In genomic region chr16:9061358-9061813, GRCh38 we compare ENCODE assay signal across 7 cellular contexts. TPM values are rescaled to one million over a fixed set of nuclear protein-coding genes. Genes with fewer than 3 reads are reported as not detected.
DNase-seq lines count a peak whose midpoint lies in the region; ATAC-seq and TF ChIP-seq lines count a peak whose summit lies in the region.

No MANE protein-coding gene starts in this region.

- no peaks in the 10 kb centered on the region for H3K27me3 Mint-ChIP-seq in activated T-helper 17 cell treated with anti-CD3 and anti-CD28 coated beads, Interleukin-2, amount 50 U/mL, for 72 hours
- no peaks in the 10 kb centered on the region for H3K27me3 Mint-ChIP-seq in type B pancreatic cell

- ATAC-seq in GM21447 (IDR thresholded peaks at IDR 0.05; ENCODE audit: unreplicated experiment) (peak; percentile 81), HG03565 (IDR thresholded peaks at IDR 0.05; ENCODE audit: unreplicated experiment) (peak; percentile 48), HG03196 (IDR thresholded peaks at IDR 0.05; ENCODE audit: unreplicated experiment) (no peak), GM18861 (IDR thresholded peaks at IDR 0.05; ENCODE audit: unreplicated experiment) (no peak)
- no peak for ATAC-seq in activated T-helper 17 cell treated with anti-CD3 and anti-CD28 coated beads, Interleukin-2, amount 50 U/mL, for 72 hours (replicated peaks)

- H3K9me3 Mint-ChIP-seq in activated T-helper 17 cell treated with anti-CD3 and anti-CD28 coated beads, Interleukin-2, amount 50 U/mL, for 72 hours = no peaks in the 10 kb centered on the region
- no peaks in the 10 kb centered on the region for H3K9me3 Mint-ChIP-seq in type B pancreatic cell

- no peaks in the 10 kb centered on the region for H3K36me3 Mint-ChIP-seq in activated T-helper 17 cell treated with anti-CD3 and anti-CD28 coated beads, Interleukin-2, amount 50 U/mL, for 72 hours (ENCODE audit: low read depth)
- H3K36me3 Mint-ChIP-seq in type B pancreatic cell = no peaks in the 10 kb centered on the region

- DNase-seq in occipital lobe (lab: John Stamatoyannopoulos, UW) = peak; percentile 12
- no peak for DNase-seq in type B pancreatic cell (ENCODE audit: extremely low spot score, unreplicated experiment)

- H3K27ac Mint-ChIP-seq in activated T-helper 17 cell treated with anti-CD3 and anti-CD28 coated beads, Interleukin-2, amount 50 U/mL, for 72 hours = peak overlapping the region; percentile 23
- H3K27ac Mint-ChIP-seq in type B pancreatic cell = no peak overlapping the region

- TF ChIP-seq CTCF in type B pancreatic cell (conservative IDR thresholded peaks at IDR 0.05) = no peak

- peaks cover 8% of the 10 kb centered on the region for H3K4me1 Mint-ChIP-seq in activated T-helper 17 cell treated with anti-CD3 and anti-CD28 coated beads, Interleukin-2, amount 50 U/mL, for 72 hours
- H3K4me1 Mint-ChIP-seq in type B pancreatic cell (ENCODE audit: unreplicated experiment) = no peaks in the 10 kb centered on the region

- H3K4me3 Mint-ChIP-seq in activated T-helper 17 cell treated with anti-CD3 and anti-CD28 coated beads, Interleukin-2, amount 50 U/mL, for 72 hours = no peak overlapping the region
- no peak overlapping the region for H3K4me3 Mint-ChIP-seq in type B pancreatic cell

RNA-seq across cellular contexts. Expression of gene HAPSTR1, which starts 30.1 kb away (rescaled TPM):
- 10 to 100 TPM; 46.1 to 58.1 TPM for total RNA-seq in activated T-helper 17 cell treated with anti-CD3 and anti-CD28 coated beads, Interleukin-2, amount 50 U/mL, for 72 hours
- total RNA-seq in occipital lobe (153 TPM), type B pancreatic cell (ENCODE audit: low replicate concordance) (58.4 and 66.2 TPM in 2 replicates)

Comparison
In these comparisons a context has a peak if more than half of its experiments do, and no peak if none do; other contexts are left out.
1. ATAC-seq: peak in GM21447 (single experiment) and HG03565 (single experiment); none in activated T-helper 17 cell treated with anti-CD3 and anti-CD28 coated beads, Interleukin-2, amount 50 U/mL, for 72 hours (single experiment), HG03196 (single experiment) and GM18861 (single experiment).